In the genomic region with DNA sequence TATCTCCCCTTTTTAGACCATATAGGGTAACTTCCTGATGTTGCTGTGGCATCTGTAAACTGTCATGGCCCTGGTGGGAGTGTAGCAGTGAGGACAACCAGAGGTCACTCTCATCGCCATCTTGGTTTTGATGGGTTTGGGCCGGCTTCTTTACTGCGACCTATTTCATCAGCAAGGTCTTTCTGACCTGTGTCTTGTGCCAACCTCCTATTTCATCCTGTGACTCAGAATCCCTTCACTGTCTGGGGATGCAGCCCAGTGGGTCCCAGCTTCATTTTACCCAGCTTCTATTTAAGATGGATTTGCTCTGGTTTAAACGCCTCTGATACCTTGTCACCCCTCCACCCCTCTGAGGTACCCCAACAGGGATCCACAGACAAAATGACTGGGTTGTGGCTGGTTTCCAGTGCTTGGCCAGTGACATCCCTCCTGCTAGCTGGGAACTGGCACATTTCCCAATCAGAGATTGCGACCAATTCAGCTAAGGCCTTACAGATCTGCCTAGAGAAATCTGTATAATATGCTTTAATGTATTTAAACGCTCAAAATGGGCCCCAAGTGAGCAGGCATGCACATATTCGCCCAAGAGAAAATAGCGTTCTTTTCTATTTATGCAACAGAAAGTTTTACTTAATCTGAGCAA, we compare ENCODE assay signal across 26 cellular contexts.
DNase-seq lines count a peak whose midpoint lies in the region; ATAC-seq and TF ChIP-seq lines count a peak whose summit lies in the region.
"Had no signal": no experiment of that assay in that cellular context is flagged by ENCODE, and none has a peak within 500 bp of the region (broad histone marks: within the 10 kb centered on the region; RNA-seq: fewer than 3 reads in every experiment).

No MANE protein-coding gene starts in this region.

- H3K4me1 Mint-ChIP-seq in H9, result peaks cover 38 to 43% of the 10 kb centered on the region in 2 experiments
- H3K4me1 Mint-ChIP-seq: CD14-positive monocyte, IgD-negative memory B cell had no signal

- no peak overlapping the region for H3K4me3 Mint-ChIP-seq in H9
- H3K4me3 Mint-ChIP-seq: activated CD4-positive, alpha-beta memory T cell treated with anti-CD3 and anti-CD28 coated beads for 36 hours; activated naive CD8-positive, alpha-beta T cell; CD14-positive monocyte; IgD-negative memory B cell; nephron progenitor cell; type B pancreatic cell had no signal

- no peak for TF ChIP-seq EP300 in ovary (IDR thresholded peaks at IDR 0.05)

- no peak overlapping the region for H2BK15ac ChIP-seq in H9 (ENCODE audit: low read depth, low read length)

- H3K27me3 ChIP-seq in H9 (ENCODE audit: insufficient read depth, low read length) (no peaks in the 10 kb centered on the region), ovary (no peaks in the 10 kb centered on the region)

- H2BK120ac ChIP-seq in H9 (ENCODE audit: low read depth, low read length, poor library complexity, severe bottlenecking), result no peak overlapping the region

- no peak overlapping the region for H4K91ac ChIP-seq in H9 (ENCODE audit: insufficient read length, low read depth, low read length)

- H4K20me1 ChIP-seq in H9 (ENCODE audit: control insufficient read depth, insufficient read depth, insufficient read length), result no peaks in the 10 kb centered on the region

- H3K56ac ChIP-seq in H9 (ENCODE audit: insufficient read length, low read depth, low read length), result no peak overlapping the region

- no peaks in the 10 kb centered on the region for H3K9me3 ChIP-seq in H9 (ENCODE audit: control insufficient read depth, low read depth, low read length)
- H3K9me3 ChIP-seq in ovary, result no peaks in the 10 kb centered on the region

- no peak overlapping the region for H2BK12ac ChIP-seq in H9 (ENCODE audit: insufficient read length, low read depth, low read length)

- no peak overlapping the region for H2BK5ac ChIP-seq in H9 (ENCODE audit: insufficient read length, low read length)

- no peaks in the 10 kb centered on the region for H3K79me2 ChIP-seq in H9 (ENCODE audit: insufficient read depth, low read length)

- no peak for TF ChIP-seq POLR2A in ovary (IDR thresholded peaks at IDR 0.05)

- peaks cover 8 to 16% (median 10%) of the 10 kb centered on the region in 3 experiments for H3K36me3 Mint-ChIP-seq in H9 (ENCODE audit: insufficient read depth in 1 of 3, low read depth in 3 of 3)
- H3K36me3 Mint-ChIP-seq: activated CD4-positive, alpha-beta memory T cell treated with anti-CD3 and anti-CD28 coated beads for 36 hours; activated naive CD8-positive, alpha-beta T cell; CD14-positive monocyte; IgD-negative memory B cell; type B pancreatic cell had no signal

- no peak for DNase-seq in H9
- peak; percentile 22 for DNase-seq in fibroblast of mammary gland (ENCODE audit: low read depth)
- DNase-seq in superior temporal gyrus (ENCODE audit: extremely low spot score), result peak; percentile 48
- no peak for DNase-seq in NCI-H2196 (lab: John Stamatoyannopoulos, UW; ENCODE audit: unreplicated experiment)
- DNase-seq in ovary, result no peak
- DNase-seq: activated CD4-positive, alpha-beta memory T cell treated with anti-CD3 and anti-CD28 coated beads for 36 hours; activated CD4-positive, CD25-positive, alpha-beta regulatory T cell; effector CD4-positive, alpha-beta T cell; kidney glomerular epithelial cell; NCI-H1048; NCI-H1694; NCI-H2171 treated with DMSO at 0.1 percent for 48 hours; NCI-H524; nephron progenitor cell; NK-92 treated with Interleukin-12 subunit alpha and Interleukin-12 subunit beta, amount 100 ng/mL, for 24 hours; PC-3; stimulated activated CD4-positive, alpha-beta T cell treated with anti-CD3 and anti-CD28 coated beads, Interleukin-2, amount 100 ng/mL, for 48 hours; SW 1271; T1000 had no signal

- H3K9me3 Mint-ChIP-seq in H9, result peaks cover 10 to 12% of the 10 kb centered on the region in 2 experiments
- H3K9me3 Mint-ChIP-seq: activated CD4-positive, alpha-beta memory T cell treated with anti-CD3 and anti-CD28 coated beads for 36 hours; activated T-helper 2 cell treated with anti-CD3 and anti-CD28 coated beads, Interferon-gamma antibody, Interleukin-2, Interleukin-4, amounts not matched to agents 10 μg/mL and 5 μg/mL and 100 μg/mL, durations not matched to agents 14 hours and 24 hours and 36 hours; nephron progenitor cell had no signal

- H3K9ac ChIP-seq in H9 (ENCODE audit: extremely low read depth, insufficient read length, low read length), result no peak overlapping the region

- no peak overlapping the region for H3K4me3 ChIP-seq in fibroblast of mammary gland (ENCODE audit: control insufficient read depth, low read depth, low read length)
- H3K4me3 ChIP-seq in ovary, result no peak overlapping the region

- peak overlapping the region in 1 of 3 experiments; percentile 79; a peak in 2 of 7 replicates for H3K27ac Mint-ChIP-seq in H9
- H3K27ac Mint-ChIP-seq: activated CD4-positive, alpha-beta memory T cell treated with anti-CD3 and anti-CD28 coated beads for 36 hours; activated naive CD8-positive, alpha-beta T cell; activated T-helper 2 cell treated with anti-CD3 and anti-CD28 coated beads, Interferon-gamma antibody, Interleukin-2, Interleukin-4, amounts not matched to agents 10 μg/mL and 5 μg/mL and 100 μg/mL, durations not matched to agents 14 hours and 24 hours and 36 hours; CD14-positive monocyte; IgD-negative memory B cell; nephron progenitor cell; type B pancreatic cell had no signal

- no peaks in the 10 kb centered on the region for H3K79me1 ChIP-seq in H9 (ENCODE audit: insufficient read depth, low read depth, low read length, poor library complexity, severe bottlenecking)

- WGBS in H9 (ENCODE audit: extremely low coverage, insufficient read length, low lambda C conversion rate), result no CpG with 5 or more reads among the region's 8 CpGs
- WGBS in ovary, 3 donors, result 68 to 84% (median 82%) methylated on average over 8 of the region's 8 CpGs

- no peak overlapping the region for H3K4me2 ChIP-seq in H9 (ENCODE audit: insufficient read depth, insufficient read length, low read length)

- H4K8ac ChIP-seq in H9 (replicated peaks; ENCODE audit: insufficient read length, low read depth, low read length), result no peak overlapping the region

- intact Hi-C loops in ovary (cut with DNase I), result no loop called here

- no peak overlapping the region for H3K14ac ChIP-seq in H9 (ENCODE audit: insufficient read depth, low read length)

- ATAC-seq in esophagus mucosa, result no peak
- ATAC-seq: PC-3 had no signal

- H3K23me2 ChIP-seq in H9 (ENCODE audit: insufficient read length, low read depth, low read length, poor library complexity, severe bottlenecking), result no peaks in the 10 kb centered on the region

- no peaks in the 10 kb centered on the region for H3K36me3 ChIP-seq in ovary

- no peak overlapping the region for H3T11ph ChIP-seq in H9 (ENCODE audit: low read length)

- peak overlapping the region; percentile 4 for H3K18ac ChIP-seq in H9 (ENCODE audit: insufficient read length, low read depth, low read length)

- no peak overlapping the region for H2BK20ac ChIP-seq in H9 (ENCODE audit: low read depth, low read length, poor library complexity, severe bottlenecking)

- no peak overlapping the region for H2AK5ac ChIP-seq in H9 (ENCODE audit: insufficient read length, low read length)

- no peak overlapping the region for H4K5ac ChIP-seq in H9 (ENCODE audit: insufficient read length, low read depth, low read length)

- H3K27ac ChIP-seq in H9 (ENCODE audit: insufficient read length, low read depth, low read length) (no peak overlapping the region), angular gyrus (ENCODE audit: low read depth, low read length) (peak overlapping the region; percentile 9), ovary (no peak overlapping the region)

- H2AFZ ChIP-seq in H9 (ENCODE audit: low read length), result no peak overlapping the region

- peaks cover 9% of the 10 kb centered on the region for H3K27me3 Mint-ChIP-seq in H9 (ENCODE audit: low read depth)
- H3K27me3 Mint-ChIP-seq: activated CD4-positive, alpha-beta memory T cell treated with anti-CD3 and anti-CD28 coated beads for 36 hours; activated naive CD8-positive, alpha-beta T cell; IgD-negative memory B cell; type B pancreatic cell had no signal

- no peak overlapping the region for H3K23ac ChIP-seq in H9 (ENCODE audit: insufficient read length, low read depth, low read length)

- H3K4ac ChIP-seq in H9 (ENCODE audit: low read depth, low read length), result no peak overlapping the region

- H3K4me1 ChIP-seq in H9 (ENCODE audit: insufficient read depth, low read length), result peaks cover 3% of the 10 kb centered on the region
- no peaks in the 10 kb centered on the region for H3K4me1 ChIP-seq in ovary (ENCODE audit: insufficient read depth)

- TF ChIP-seq CTCF in H9 (conservative IDR thresholded peaks at IDR 0.05) (no peak), fibroblast of mammary gland (conservative IDR thresholded peaks at IDR 0.05; ENCODE audit: control insufficient read depth, insufficient read depth, low read depth, low read length) (no peak), ovary (IDR thresholded peaks at IDR 0.05) (no peak)

Comparison
In these comparisons a context has a peak if more than half of its experiments do, and no peak if none do; other contexts are left out.
1. DNase-seq: peak in fibroblast of mammary gland (single experiment) and superior temporal gyrus (single experiment); none in H9 (single experiment), NCI-H2196 (single experiment) and ovary (0 of 5).